ENCODE assay signal across 15 cellular contexts in genomic region chr12:58202933-58203713, GRCh38.
DNase-seq lines count a peak whose midpoint lies in the region; ATAC-seq and TF ChIP-seq lines count a peak whose summit lies in the region.
"Had no signal": no experiment of that assay in that cellular context is flagged by ENCODE, and none has a peak within 500 bp of the region (broad histone marks: within the 10 kb centered on the region; RNA-seq: fewer than 3 reads in every experiment).

No MANE protein-coding gene starts in this region.

- H3K4me3 ChIP-seq in NB4 (ENCODE audit: low read depth, low read length) (no peak overlapping the region), fibroblast of mammary gland (ENCODE audit: control insufficient read depth, low read depth, low read length) (no peak overlapping the region), gastrocnemius medialis (no peak overlapping the region)
- H3K4me3 ChIP-seq: tibial artery had no signal

- TF ChIP-seq POLR2A in NB4 (IDR thresholded peaks at IDR 0.05; ENCODE audit: extremely low read depth, insufficient read length): no peak
- TF ChIP-seq POLR2A in gastrocnemius medialis (IDR thresholded peaks at IDR 0.05): no peak
- no peak for TF ChIP-seq POLR2A in GM18505 (IDR thresholded peaks at IDR 0.05; ENCODE audit: borderline replicate concordance, extremely low read depth, insufficient read depth, insufficient read length)

- in situ Hi-C loops in gastrocnemius medialis (cut with MboI; ENCODE audit: low sequenced_read_pairs in 4 of 4): no loop called here

- H3K36me3 ChIP-seq in gastrocnemius medialis: no peaks in the 10 kb centered on the region
- H3K36me3 ChIP-seq: tibial artery had no signal

- TF ChIP-seq CTCF in NB4 (IDR thresholded peaks at IDR 0.05; ENCODE audit: low read depth, low read length): no peak
- TF ChIP-seq CTCF in fibroblast of mammary gland (conservative IDR thresholded peaks at IDR 0.05; ENCODE audit: control insufficient read depth, insufficient read depth, low read depth, low read length): no peak
- TF ChIP-seq CTCF in gastrocnemius medialis (IDR thresholded peaks at IDR 0.05 in 4 of 5, conservative IDR thresholded peaks at IDR 0.05 in 1 of 5): no peak

- DNase-seq in NB4 (ENCODE audit: low read depth): peak; percentile 27
- peak; percentile 64 for DNase-seq in NCI-H748 treated with DMSO at 0.1 percent for 48 hours (lab: John Stamatoyannopoulos, UW)
- peak; percentile 2 for DNase-seq in fibroblast of mammary gland (ENCODE audit: low read depth)
- DNase-seq in gastrocnemius medialis: no peak
- DNase-seq: activated naive CD4-positive, alpha-beta T cell treated with anti-CD3 and anti-CD28 coated beads for 36 hours; activated T-cell treated with anti-CD3 and anti-CD28 coated beads for 4 hours; DND-41; effector memory CD8-positive, alpha-beta T cell; mammary epithelial cell; stimulated activated naive CD4-positive, alpha-beta T cell treated with Interleukin-2 at 50 U/mL for 16 hours; tibial artery had no signal

- H3K9me3 ChIP-seq in gastrocnemius medialis: no peaks in the 10 kb centered on the region
- H3K9me3 ChIP-seq: tibial artery had no signal

- intact Hi-C loops in gastrocnemius medialis (cut with DNase I; ENCODE audit: low total_unique reads): no loop called here

- peaks cover 0 to 14% of the 10 kb centered on the region in 2 donors for H3K4me1 ChIP-seq in gastrocnemius medialis
- H3K4me1 ChIP-seq: tibial artery had no signal

- H3K27ac ChIP-seq in gastrocnemius medialis: peak overlapping the region; percentile 14 to 61 (median 40)
- H3K27ac ChIP-seq: tibial artery had no signal

- no peaks in the 10 kb centered on the region for H3K27me3 ChIP-seq in gastrocnemius medialis
- H3K27me3 ChIP-seq: tibial artery had no signal

- ATAC-seq in gastrocnemius medialis: peak in 1 of 2 donors; percentile 39
- no peak for ATAC-seq in GM18873 (IDR thresholded peaks at IDR 0.05; ENCODE audit: low FRiP score, unreplicated experiment)
- no peak for ATAC-seq in HG03280 (IDR thresholded peaks at IDR 0.05; ENCODE audit: unreplicated experiment)
- ATAC-seq in GM18505 (IDR thresholded peaks at IDR 0.05; ENCODE audit: unreplicated experiment): no peak
- ATAC-seq: effector memory CD8-positive, alpha-beta T cell; sciatic nerve had no signal

Comparison
In these comparisons a context has a peak if more than half of its experiments do, and no peak if none do; other contexts are left out.
1. DNase-seq: peak in NB4 (single experiment), NCI-H748 treated with DMSO at 0.1 percent for 48 hours (single experiment) and fibroblast of mammary gland (single experiment); none in gastrocnemius medialis (0 of 2).